ENCODE assay signal across 4 cellular contexts in genomic region chr18:65919018-65919417, GRCh38.
"Had no signal": no experiment of that assay in that cellular context is flagged by ENCODE, and none has a peak within 500 bp of the region (broad histone marks: within the 10 kb centered on the region; RNA-seq: fewer than 3 reads in every experiment).

No MANE protein-coding gene starts in this region.

- DNase-seq: H9, HCEC 1CT, IMR-90 had no signal

- H2AFZ ChIP-seq: GM23338 had no signal

- ATAC-seq: GM23338 had no signal

- H3K4me3 ChIP-seq: GM23338 had no signal

- H3K4me2 ChIP-seq: GM23338 had no signal
